9 cellular contexts compared by ENCODE assay signal in the genomic region with DNA sequence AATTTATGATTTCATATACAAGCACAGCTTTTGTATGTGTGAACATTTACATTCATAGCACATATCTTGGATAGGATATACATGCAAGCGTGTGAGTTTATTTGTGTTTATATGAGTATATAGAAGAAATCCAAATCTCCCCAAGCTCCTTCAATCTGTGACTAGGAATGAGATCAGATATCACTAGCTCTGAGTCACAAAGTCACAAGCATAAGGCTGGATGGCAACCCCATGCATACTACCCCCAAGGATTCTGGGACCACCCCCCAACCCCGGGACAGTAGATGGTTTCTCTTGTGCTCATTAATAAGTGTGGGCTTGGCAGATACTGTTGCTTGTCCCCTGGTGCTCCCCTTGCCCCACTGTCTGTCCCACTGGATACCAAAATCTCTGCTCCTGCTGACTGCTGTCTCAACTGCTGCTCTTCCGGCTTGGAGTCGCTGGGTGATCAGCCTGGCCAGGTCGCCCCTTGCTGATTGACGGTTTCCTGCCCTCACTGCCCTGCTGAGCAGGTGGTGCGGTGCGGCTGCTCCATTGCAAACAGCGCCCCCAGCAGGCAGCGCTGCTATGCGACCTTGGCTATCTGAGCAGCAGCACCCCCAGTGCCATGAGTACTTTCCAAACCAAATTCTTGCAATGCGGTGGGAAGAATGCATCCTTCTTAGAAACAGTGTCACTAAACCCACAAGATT.
DNase-seq lines count a peak whose midpoint lies in the region; TF ChIP-seq lines count a peak whose summit lies in the region.
"Had no signal": no experiment of that assay in that cellular context is flagged by ENCODE, and none has a peak within 500 bp of the region (broad histone marks: within the 10 kb centered on the region; RNA-seq: fewer than 3 reads in every experiment).

No MANE protein-coding gene starts in this region.

- H3K27me3 ChIP-seq in SU-DHL-6 (ENCODE audit: low read length) (no peaks in the 10 kb centered on the region), suprapubic skin (peaks cover 7% of the 10 kb centered on the region)

- no peaks in the 10 kb centered on the region for H3K36me3 ChIP-seq in SU-DHL-6 (ENCODE audit: low read length)
- H3K36me3 ChIP-seq in suprapubic skin, result no peaks in the 10 kb centered on the region

- H3K4me3 ChIP-seq in SU-DHL-6 (ENCODE audit: insufficient read depth, low read length, poor library complexity, severe bottlenecking), result no peak overlapping the region
- H3K4me3 ChIP-seq in suprapubic skin, result no peak overlapping the region

- H3K79me2 ChIP-seq in SU-DHL-6 (ENCODE audit: insufficient read depth, low read length), result no peaks in the 10 kb centered on the region

- no peak overlapping the region for H3K9ac ChIP-seq in SU-DHL-6 (ENCODE audit: low read length)

- H2AFZ ChIP-seq in SU-DHL-6 (ENCODE audit: low read depth, low read length, severe bottlenecking), result no peak overlapping the region

- DNase-seq in stimulated activated CD4-positive, alpha-beta T cell treated with anti-CD3 and anti-CD28 coated beads, Interleukin-15, amount 100 ng/mL, for 24 hours, result peak; percentile 23
- no peak for DNase-seq in stimulated activated CD4-positive, alpha-beta T cell treated with anti-CD3 and anti-CD28 coated beads, Interleukin-4, amount 100 ng/mL, for 1 hour
- DNase-seq in iPS-NIHi11 (ENCODE audit: low spot score) (peak; percentile 83), suprapubic skin (ENCODE audit: low spot score in 2 of 2) (no peak), KG1 (lab: John Stamatoyannopoulos, UW) (no peak), DMS114 treated with DMSO at 0.1 percent for 48 hours (lab: John Stamatoyannopoulos, UW; ENCODE audit: unreplicated experiment) (no peak), NCI-H2107 treated with DMSO at 0.1 percent for 48 hours (lab: John Stamatoyannopoulos, UW; ENCODE audit: unreplicated experiment) (no peak)
- DNase-seq: NCI-H524 treated with DMSO at 0.1 percent for 48 hours had no signal

- 48% methylated on average over 11 of the region's 12 CpGs for WGBS in suprapubic skin

- H3K27ac ChIP-seq in SU-DHL-6 (ENCODE audit: low read depth, low read length) (no peak overlapping the region), suprapubic skin (no peak overlapping the region)

- TF ChIP-seq CTCF in SU-DHL-6 (IDR thresholded peaks at IDR 0.05; ENCODE audit: insufficient read depth, low read length, poor library complexity, severe bottlenecking), result peak; percentile 65
- no peak for TF ChIP-seq CTCF in suprapubic skin (IDR thresholded peaks at IDR 0.05)

- no peaks in the 10 kb centered on the region for H3K9me2 ChIP-seq in SU-DHL-6 (replicated peaks; ENCODE audit: insufficient read depth, low read length)

- no peaks in the 10 kb centered on the region for H4K20me1 ChIP-seq in SU-DHL-6 (ENCODE audit: low read depth, low read length)

- no peak overlapping the region for H3K4me2 ChIP-seq in SU-DHL-6 (ENCODE audit: low read depth, low read length, poor library complexity, severe bottlenecking)

- no peaks in the 10 kb centered on the region for H3K4me1 ChIP-seq in suprapubic skin

- TF ChIP-seq EP300 in suprapubic skin (IDR thresholded peaks at IDR 0.05), result no peak

- TF ChIP-seq POLR2A in suprapubic skin (IDR thresholded peaks at IDR 0.05), result no peak

- H3F3A ChIP-seq in SU-DHL-6 (ENCODE audit: insufficient read depth), result no peaks in the 10 kb centered on the region

- H3K9me3 ChIP-seq in SU-DHL-6 (ENCODE audit: insufficient read depth, low read length) (no peaks in the 10 kb centered on the region), suprapubic skin (no peaks in the 10 kb centered on the region)

Comparison
In these comparisons a context has a peak if more than half of its experiments do, and no peak if none do; other contexts are left out.
1. DNase-seq: peak in stimulated activated CD4-positive, alpha-beta T cell treated with anti-CD3 and anti-CD28 coated beads, Interleukin-15, amount 100 ng/mL, for 24 hours (single experiment) and iPS-NIHi11 (single experiment); none in stimulated activated CD4-positive, alpha-beta T cell treated with anti-CD3 and anti-CD28 coated beads, Interleukin-4, amount 100 ng/mL, for 1 hour (single experiment), suprapubic skin (0 of 2), KG1 (single experiment), DMS114 treated with DMSO at 0.1 percent for 48 hours (single experiment) and NCI-H2107 treated with DMSO at 0.1 percent for 48 hours (single experiment).